9 cellular contexts compared by ENCODE assay signal in genomic region chr5:33933723-33934544, GRCh38. TPM values are rescaled to one million over a fixed set of nuclear protein-coding genes. Genes with fewer than 3 reads are reported as not detected.
A peak's percentile ranks its signal among the peaks of the same experiment; 100 is the strongest.
DNase-seq lines count a peak whose midpoint lies in the region; ATAC-seq and TF ChIP-seq lines count a peak whose summit lies in the region.
"Had no signal": no experiment of that assay in that cellular context is flagged by ENCODE, and none has a peak within 500 bp of the region (broad histone marks: within the 10 kb centered on the region; RNA-seq: fewer than 3 reads in every experiment).

No MANE protein-coding gene starts in this region.

- H3K36me3 ChIP-seq in H7 (replicated peaks; ENCODE audit: control insufficient read depth, insufficient read depth, low read length), result no peaks in the 10 kb centered on the region
- H3K36me3 ChIP-seq: BLaER1 treated with 17β-estradiol and CSF1 and Interleukin-3, amounts not matched to agents 10 nM and 100 nM had no signal

- ATAC-seq in GM19468 (IDR thresholded peaks at IDR 0.05; ENCODE audit: extremely low read depth, unreplicated experiment), result peak; percentile 72
- peak; percentile 65 for ATAC-seq in HG03060 (IDR thresholded peaks at IDR 0.05; ENCODE audit: low read depth, unreplicated experiment)

- peak; percentile 72 for DNase-seq in GM10266 (ENCODE audit: extremely low spot score)
- DNase-seq in RKO (ENCODE audit: low spot score), result peak; percentile 12
- DNase-seq in H7, result no peak
- no peak for DNase-seq in NCI-H146 (lab: John Stamatoyannopoulos, UW)
- DNase-seq in activated effector memory CD4-positive, alpha-beta T cell treated with Interleukin-2 at 50 U/mL for 16 hours, result no peak
- DNase-seq in effector CD8-positive, alpha-beta T cell (lab: John Stamatoyannopoulos, UW), result no peak

- H3K27me3 ChIP-seq in H7 (ENCODE audit: control insufficient read depth, insufficient read depth, low read length), result peaks cover 17% of the 10 kb centered on the region

- no peak overlapping the region for H3K4me3 ChIP-seq in H7 (ENCODE audit: insufficient read depth, low read depth, low read length)
- H3K4me3 ChIP-seq: BLaER1 treated with 17β-estradiol and CSF1 and Interleukin-3, amounts not matched to agents 10 nM and 100 nM had no signal

- no peak for TF ChIP-seq CTCF in GM10266 (IDR thresholded peaks at IDR 0.05; ENCODE audit: control insufficient read depth, insufficient read depth, low read depth, missing control alignments)

RNA-seq across cellular contexts. Expression of gene RXFP3, which starts 2.3 kb away (rescaled TPM):
- 0.22 TPM in 1 of 2 replicates, not detected in the other for total RNA-seq in H7 (2014; rRNA removed; shearing (Covaris generic))

RNA-seq across cellular contexts. Expression of gene ADAMTS12, which starts 42.1 kb away (rescaled TPM):
- 2.7 and 3.0 TPM in 2 replicates for total RNA-seq in H7 (2014; rRNA removed; shearing (Covaris generic))

RNA-seq across cellular contexts. Expression of gene SLC45A2, which starts 50.6 kb away (rescaled TPM):
- total RNA-seq in H7 (2014; rRNA removed; shearing (Covaris generic)), result 0.14 TPM in 1 of 2 replicates, not detected in the other

Comparison
In these comparisons a context has a peak if more than half of its experiments do, and no peak if none do; other contexts are left out.
1. DNase-seq: peak in GM10266 (single experiment) and RKO (single experiment); none in H7 (single experiment), NCI-H146 (single experiment), activated effector memory CD4-positive, alpha-beta T cell treated with Interleukin-2 at 50 U/mL for 16 hours (single experiment) and effector CD8-positive, alpha-beta T cell (single experiment).